Comparison of ENCODE assay signal across 7 cellular contexts in genomic region chr12:27709932-27710591, GRCh38. TPM values are rescaled to one million over a fixed set of nuclear protein-coding genes. Genes with fewer than 3 reads are reported as not detected.
DNase-seq lines count a peak whose midpoint lies in the region; ATAC-seq and TF ChIP-seq lines count a peak whose summit lies in the region.

No MANE protein-coding gene starts in this region.

- no peaks in the 10 kb centered on the region for H3K9me3 Mint-ChIP-seq in activated T-helper 1 cell treated with anti-CD3 and anti-CD28 coated beads, Interleukin-12 subunit alpha, Interleukin-12 subunit beta, Interleukin-2, Interleukin-4 antibody, amounts not matched to agents 30 ng/mL and 10 ng/mL and 1 ng/mL, durations not matched to agents 14 hours and 24 hours and 36 hours

- H3K4me1 ChIP-seq in Loucy (ENCODE audit: insufficient read depth, low read length, poor library complexity, severe bottlenecking) (peaks cover 29% of the 10 kb centered on the region), heart right ventricle (peaks cover 0 to 26% (median 17%) of the 10 kb centered on the region in 9 donors), psoas muscle (peaks cover 14% of the 10 kb centered on the region)

- H3K27ac ChIP-seq in heart right ventricle (peak overlapping the region; percentile 30 to 90 (median 82)), psoas muscle (peak overlapping the region; percentile 84)

- peak overlapping the region; percentile 73 for H3K4me2 ChIP-seq in Loucy (ENCODE audit: low read depth, low read length, poor library complexity, severe bottlenecking)

- peak overlapping the region; percentile 89 for H2AFZ ChIP-seq in Loucy (ENCODE audit: low read length)

- peak overlapping the region; percentile 77 for H3K9ac ChIP-seq in Loucy (ENCODE audit: low read depth, low read length, poor library complexity, severe bottlenecking)

- intact Hi-C loops in activated T-helper 1 cell treated with anti-CD3 and anti-CD28 coated beads, Interleukin-12 subunit alpha, Interleukin-12 subunit beta, Interleukin-2, Interleukin-4 antibody, amounts not matched to agents 30 ng/mL and 10 ng/mL and 1 ng/mL, durations not matched to agents 14 hours and 24 hours and 36 hours (cut with micrococcal nuclease) = loop anchor here (1.0 to 10.0 kb wide), 10 partner anchors 71 to 1671 kb away; partner anchors contain the start of genes BMAL2, CCDC91, ERGIC2 and FGFR1OP2
- intact Hi-C loops in heart right ventricle (cut with DNase I) (loop anchor here in 2 of 10 donors (10.0 kb wide), 2 partner anchors 375 to 685 kb away; partner anchors contain the start of genes BMAL2 (in 1 of the 2) and MED21 (in 1 of the 2)), psoas muscle (cut with DNase I) (loop anchor here in 1 of 2 donors (5.0 kb wide), 1 partner anchor 67 kb away; no protein-coding TSS in a partner anchor)

- ATAC-seq in GM18508 (IDR thresholded peaks at IDR 0.05; ENCODE audit: insufficient read depth, unreplicated experiment) = peak; percentile 32
- peak; percentile 23 to 61 (median 49) for ATAC-seq in heart right ventricle
- peak; percentile 57 to 71 (median 62) for ATAC-seq in psoas muscle

- H4K20me1 ChIP-seq in Loucy (ENCODE audit: insufficient read depth, low read length, poor library complexity, severe bottlenecking) = peaks cover 16% of the 10 kb centered on the region

- WGBS in heart right ventricle, 2 donors = 18 to 20% methylated on average over 24 of the region's 24 CpGs
- WGBS in psoas muscle, 3 donors = 4 to 9% (median 7%) methylated on average over 24 of the region's 24 CpGs

- H3K4me1 Mint-ChIP-seq in activated T-helper 1 cell treated with anti-CD3 and anti-CD28 coated beads, Interleukin-12 subunit alpha, Interleukin-12 subunit beta, Interleukin-2, Interleukin-4 antibody, amounts not matched to agents 30 ng/mL and 10 ng/mL and 1 ng/mL, durations not matched to agents 14 hours and 24 hours and 36 hours (ENCODE audit: low read depth) = peaks cover 26% of the 10 kb centered on the region

- peak overlapping the region; percentile 96 for H3K27ac Mint-ChIP-seq in activated T-helper 1 cell treated with anti-CD3 and anti-CD28 coated beads, Interleukin-12 subunit alpha, Interleukin-12 subunit beta, Interleukin-2, Interleukin-4 antibody, amounts not matched to agents 30 ng/mL and 10 ng/mL and 1 ng/mL, durations not matched to agents 14 hours and 24 hours and 36 hours

- H3K27me3 ChIP-seq in Loucy (ENCODE audit: insufficient read depth, low read length, poor library complexity, severe bottlenecking) (no peaks in the 10 kb centered on the region), heart right ventricle (no peaks in the 10 kb centered on the region), psoas muscle (ENCODE audit: insufficient read depth in 3 of 3, low read length in 2 of 3) (peaks cover 0 to 2% (median 0%) of the 10 kb centered on the region in 3 donors)

- no peaks in the 10 kb centered on the region for H3K36me3 ChIP-seq in Loucy (ENCODE audit: insufficient read depth, low read length)
- H3K36me3 ChIP-seq in heart right ventricle = peaks cover 0 to 16% (median 0%) of the 10 kb centered on the region in 9 donors
- H3K36me3 ChIP-seq in psoas muscle (ENCODE audit: insufficient read depth in 1 of 2, low read depth in 1 of 2) = peaks cover 0 to 4% of the 10 kb centered on the region in 2 donors

- peaks cover 41% of the 10 kb centered on the region for H3K79me2 ChIP-seq in Loucy (ENCODE audit: insufficient read depth, low read length)

- DNase-seq in HCEC 1CT (peak; percentile 60), heart right ventricle (no peak), psoas muscle (no peak), cerebellum (ENCODE audit: low spot score) (no peak)
- DNase-seq in activated T-helper 1 cell treated with anti-CD3 and anti-CD28 coated beads, Interleukin-12 subunit alpha, Interleukin-12 subunit beta, Interleukin-2, Interleukin-4 antibody, amounts not matched to agents 30 ng/mL and 10 ng/mL and 1 ng/mL, durations not matched to agents 14 hours and 24 hours and 36 hours (ENCODE audit: low spot score) = no peak

- H3K9me3 ChIP-seq in Loucy (ENCODE audit: insufficient read depth, low read depth, low read length) (no peaks in the 10 kb centered on the region), heart right ventricle (no peaks in the 10 kb centered on the region), psoas muscle (no peaks in the 10 kb centered on the region)

- peaks cover 15% of the 10 kb centered on the region for H3K36me3 Mint-ChIP-seq in activated T-helper 1 cell treated with anti-CD3 and anti-CD28 coated beads, Interleukin-12 subunit alpha, Interleukin-12 subunit beta, Interleukin-2, Interleukin-4 antibody, amounts not matched to agents 30 ng/mL and 10 ng/mL and 1 ng/mL, durations not matched to agents 14 hours and 24 hours and 36 hours (ENCODE audit: low read depth)

- peaks cover 10% of the 10 kb centered on the region for H3K27me3 Mint-ChIP-seq in activated T-helper 1 cell treated with anti-CD3 and anti-CD28 coated beads, Interleukin-12 subunit alpha, Interleukin-12 subunit beta, Interleukin-2, Interleukin-4 antibody, amounts not matched to agents 30 ng/mL and 10 ng/mL and 1 ng/mL, durations not matched to agents 14 hours and 24 hours and 36 hours (ENCODE audit: insufficient read depth)

- peak overlapping the region; percentile 87 for H3K4me3 ChIP-seq in Loucy (ENCODE audit: low read length, poor library complexity, severe bottlenecking)
- H3K4me3 ChIP-seq in heart right ventricle = peak overlapping the region; percentile 62 to 98 (median 87)
- H3K4me3 ChIP-seq in psoas muscle = peak overlapping the region; percentile 94

- TF ChIP-seq CTCF in Loucy (conservative IDR thresholded peaks at IDR 0.05; ENCODE audit: low read length) = no peak
- no peak for TF ChIP-seq CTCF in heart right ventricle (IDR thresholded peaks at IDR 0.05)
- no peak for TF ChIP-seq CTCF in psoas muscle (IDR thresholded peaks at IDR 0.05)

- H3K9me2 ChIP-seq in Loucy (replicated peaks; ENCODE audit: low read depth, low read length) = no peaks in the 10 kb centered on the region

- H3F3A ChIP-seq in Loucy (ENCODE audit: low read depth) = no peaks in the 10 kb centered on the region

- peak overlapping the region; percentile 97 for H3K4me3 Mint-ChIP-seq in activated T-helper 1 cell treated with anti-CD3 and anti-CD28 coated beads, Interleukin-12 subunit alpha, Interleukin-12 subunit beta, Interleukin-2, Interleukin-4 antibody, amounts not matched to agents 30 ng/mL and 10 ng/mL and 1 ng/mL, durations not matched to agents 14 hours and 24 hours and 36 hours

RNA-seq across cellular contexts. Expression of gene MRPS35, which starts 0.6 kb away (rescaled TPM):
- total RNA-seq in activated T-helper 1 cell treated with anti-CD3 and anti-CD28 coated beads, Interleukin-12 subunit alpha, Interleukin-12 subunit beta, Interleukin-2, Interleukin-4 antibody, amounts not matched to agents 30 ng/mL and 10 ng/mL and 1 ng/mL, durations not matched to agents 14 hours and 24 hours and 36 hours = 59.8 and 72.2 TPM in 2 replicates
- 10 to 100 TPM; 48.7 to 75.3 (median 65.3) TPM for total RNA-seq in heart right ventricle
- polyA plus RNA-seq in heart right ventricle = 10 to 100 TPM; 27.3 to 49.0 TPM
- 10 to 100 TPM; 48.8 to 79.9 (median 58.3) TPM for total RNA-seq in psoas muscle
- polyA plus RNA-seq in psoas muscle = 100 to 1,000 TPM in 2 of 3 donors, 10 to 100 TPM in 1; 60.1 to 129 (median 105) TPM
- 36.1 TPM for total RNA-seq in cerebellum

RNA-seq across cellular contexts. Expression of gene REP15, which starts 13.8 kb away (rescaled TPM):
- 1.4 and 1.6 TPM in 2 replicates for total RNA-seq in activated T-helper 1 cell treated with anti-CD3 and anti-CD28 coated beads, Interleukin-12 subunit alpha, Interleukin-12 subunit beta, Interleukin-2, Interleukin-4 antibody, amounts not matched to agents 30 ng/mL and 10 ng/mL and 1 ng/mL, durations not matched to agents 14 hours and 24 hours and 36 hours
- 10 to 100 TPM in 1 of 10 donors, 1 to 10 TPM in 9; 3.2 to 10.6 (median 5.9) TPM for total RNA-seq in heart right ventricle
- polyA plus RNA-seq in heart right ventricle = 1 to 10 TPM; 4.1 to 6.7 TPM
- 1 to 10 TPM in 1 of 4 donors, under 1 TPM in 3; 0.39 to 2.7 (median 0.72) TPM for total RNA-seq in psoas muscle
- 1 to 10 TPM in 1 of 3 donors, under 1 TPM in 2; 0.39 to 1.1 (median 0.73) TPM for polyA plus RNA-seq in psoas muscle
- 0.82 TPM for total RNA-seq in cerebellum
